Comparison of ENCODE assay signal across 32 cellular contexts in the genomic region with DNA sequence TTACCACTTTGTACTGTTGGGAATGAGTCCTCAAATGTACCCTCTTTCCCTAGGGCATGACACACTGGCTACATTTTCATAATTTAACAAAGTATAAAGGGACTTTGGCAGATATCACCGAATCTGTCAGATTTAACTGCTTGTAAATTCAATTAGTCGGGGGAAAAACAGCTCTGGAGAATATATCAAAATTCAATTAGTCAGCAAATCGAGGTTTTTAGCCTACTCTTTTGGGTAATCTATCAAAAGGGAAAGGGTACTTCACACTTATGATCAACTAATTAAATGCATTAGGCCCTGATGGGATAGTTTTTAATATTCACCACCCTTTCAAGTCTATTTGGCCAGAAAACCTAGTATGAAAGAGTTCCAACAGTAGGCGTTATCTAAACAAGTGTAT.
"Had no signal": no experiment of that assay in that cellular context is flagged by ENCODE, and none has a peak within 500 bp of the region (broad histone marks: within the 10 kb centered on the region; RNA-seq: fewer than 3 reads in every experiment).

No MANE protein-coding gene starts in this region.

- H3K4me1 ChIP-seq: adrenal gland, ascending aorta, body of pancreas, breast epithelium had no signal

- H3K4me3 ChIP-seq: adrenal gland, ascending aorta, body of pancreas, breast epithelium, cardiac muscle cell had no signal

- H3K27ac ChIP-seq: adrenal gland, ascending aorta, body of pancreas, brain microvascular endothelial cell, breast epithelium, cardiac muscle cell had no signal

- ATAC-seq: activated naive CD4-positive, alpha-beta T cell treated with anti-CD3 and anti-CD28 coated beads, Interleukin-2, amount 50 U/mL, for 72 hours; activated naive CD8-positive, alpha-beta T cell treated with anti-CD3 and anti-CD28 coated beads, Interleukin-2, amount 50 U/mL, for 24 hours; activated T-cell treated with anti-CD3 and anti-CD28 coated beads, Interleukin-2, amount 50 U/mL, for 4 hours; activated T-cell treated with anti-CD3 and anti-CD28 coated beads, Interleukin-2, amount 50 U/mL, for 72 hours; activated T-helper 17 cell treated with anti-CD3 and anti-CD28 coated beads, Interleukin-2, amount 50 U/mL, for 72 hours; body of pancreas had no signal

- DNase-seq: activated effector memory CD4-positive, alpha-beta T cell treated with anti-CD3 and anti-CD28 coated beads, Interleukin-2, amount 50 U/mL, for 16 hours; activated effector memory CD4-positive, alpha-beta T cell treated with Interleukin-2 at 50 U/mL for 16 hours; activated gamma-delta T cell; activated gamma-delta T cell treated with Interleukin-2 at 50 U/mL for 16 hours; activated naive CD4-positive, alpha-beta T cell; activated naive CD4-positive, alpha-beta T cell treated with anti-CD3 and anti-CD28 coated beads for 36 hours; activated naive CD4-positive, alpha-beta T cell treated with anti-CD3 and anti-CD28 coated beads, Interleukin-2, amount 10 ng/mL, durations not matched to agents 7 days and 5 days; activated naive CD4-positive, alpha-beta T cell treated with anti-CD3 and anti-CD28 coated beads, Interleukin-2, amount 50 U/mL, for 16 hours; activated naive CD4-positive, alpha-beta T cell treated with Interleukin-2 at 50 U/mL for 16 hours; activated naive CD8-positive, alpha-beta T cell treated with anti-CD3 and anti-CD28 coated beads for 36 hours; activated naive CD8-positive, alpha-beta T cell treated with anti-CD3 and anti-CD28 coated beads, Interleukin-2, amount 10 ng/mL, durations not matched to agents 7 days and 5 days; activated naive CD8-positive, alpha-beta T cell treated with anti-CD3 and anti-CD28 coated beads, Interleukin-2, amount 50 U/mL, for 24 hours; activated T-cell treated with anti-CD3 and anti-CD28 coated beads, Interleukin-2, amount 50 U/mL, for 24 hours; activated T-cell treated with anti-CD3 and anti-CD28 coated beads, Interleukin-2, amount 50 U/mL, for 4 hours; activated T-cell treated with anti-CD3 and anti-CD28 coated beads, Interleukin-2, amount 50 U/mL, for 48 hours; activated T-cell treated with anti-CD3 and anti-CD28 coated beads, Interleukin-2, amount 50 U/mL, for 72 hours; adrenal gland; amniotic stem cell; amygdala; anterior cingulate cortex; aorta; body of pancreas; brain microvascular endothelial cell; central memory CD4-positive, alpha-beta T cell; cerebellar nuclear complex had no signal

- FAIRE-seq: bronchial epithelial cell, colon had no signal

- H3K36me3 ChIP-seq: adrenal gland, ascending aorta, brain microvascular endothelial cell, breast epithelium, cardiac muscle cell had no signal

- H3K27me3 ChIP-seq: ascending aorta, body of pancreas, brain microvascular endothelial cell, cardiac muscle cell had no signal

- H3K9me3 ChIP-seq: adrenal gland, ascending aorta, body of pancreas, breast epithelium had no signal
